ENCODE assay signal across 1 cellular context in genomic region chr1:113003751-113004690, GRCh38.
TF ChIP-seq lines count a peak whose summit lies in the region.

No MANE protein-coding gene starts in this region.

TF ChIP-seq in HepG2, 621 proteins besides CTCF, POLR2A, EP300 and RAD21 (continued from another document and continues in another):
- TF ChIP-seq HNF4G (IDR thresholded peaks at IDR 0.05; ENCODE audit: borderline replicate concordance, low read depth, low read length), result peak; percentile 75
- TF ChIP-seq HNF4G (CRISPR knock-in tag; IDR thresholded peaks at IDR 0.05; ENCODE audit: borderline replicate concordance, low read depth), result 0 out of 2 replicates have a peak, but pooled peaks have one; percentile 27
- TF ChIP-seq DR1 (CRISPR knock-in tag; IDR thresholded peaks at IDR 0.05), result no peak
- no peak for TF ChIP-seq FOXP1 (IDR thresholded peaks at IDR 0.05)
- peak; percentile 87 for TF ChIP-seq FOXP1 (CRISPR knock-in tag; IDR thresholded peaks at IDR 0.05)
- peak; percentile 79 for TF ChIP-seq FOXP4 (CRISPR knock-in tag; IDR thresholded peaks at IDR 0.05)
- TF ChIP-seq SAP130 (CRISPR knock-in tag; IDR thresholded peaks at IDR 0.05; ENCODE audit: low read depth), result peak; percentile 77
- 0 out of 2 replicates have a peak, but pooled peaks have one; percentile 9 for TF ChIP-seq BRD4 (CRISPR knock-in tag; IDR thresholded peaks at IDR 0.05)
- TF ChIP-seq, protein P1, sequence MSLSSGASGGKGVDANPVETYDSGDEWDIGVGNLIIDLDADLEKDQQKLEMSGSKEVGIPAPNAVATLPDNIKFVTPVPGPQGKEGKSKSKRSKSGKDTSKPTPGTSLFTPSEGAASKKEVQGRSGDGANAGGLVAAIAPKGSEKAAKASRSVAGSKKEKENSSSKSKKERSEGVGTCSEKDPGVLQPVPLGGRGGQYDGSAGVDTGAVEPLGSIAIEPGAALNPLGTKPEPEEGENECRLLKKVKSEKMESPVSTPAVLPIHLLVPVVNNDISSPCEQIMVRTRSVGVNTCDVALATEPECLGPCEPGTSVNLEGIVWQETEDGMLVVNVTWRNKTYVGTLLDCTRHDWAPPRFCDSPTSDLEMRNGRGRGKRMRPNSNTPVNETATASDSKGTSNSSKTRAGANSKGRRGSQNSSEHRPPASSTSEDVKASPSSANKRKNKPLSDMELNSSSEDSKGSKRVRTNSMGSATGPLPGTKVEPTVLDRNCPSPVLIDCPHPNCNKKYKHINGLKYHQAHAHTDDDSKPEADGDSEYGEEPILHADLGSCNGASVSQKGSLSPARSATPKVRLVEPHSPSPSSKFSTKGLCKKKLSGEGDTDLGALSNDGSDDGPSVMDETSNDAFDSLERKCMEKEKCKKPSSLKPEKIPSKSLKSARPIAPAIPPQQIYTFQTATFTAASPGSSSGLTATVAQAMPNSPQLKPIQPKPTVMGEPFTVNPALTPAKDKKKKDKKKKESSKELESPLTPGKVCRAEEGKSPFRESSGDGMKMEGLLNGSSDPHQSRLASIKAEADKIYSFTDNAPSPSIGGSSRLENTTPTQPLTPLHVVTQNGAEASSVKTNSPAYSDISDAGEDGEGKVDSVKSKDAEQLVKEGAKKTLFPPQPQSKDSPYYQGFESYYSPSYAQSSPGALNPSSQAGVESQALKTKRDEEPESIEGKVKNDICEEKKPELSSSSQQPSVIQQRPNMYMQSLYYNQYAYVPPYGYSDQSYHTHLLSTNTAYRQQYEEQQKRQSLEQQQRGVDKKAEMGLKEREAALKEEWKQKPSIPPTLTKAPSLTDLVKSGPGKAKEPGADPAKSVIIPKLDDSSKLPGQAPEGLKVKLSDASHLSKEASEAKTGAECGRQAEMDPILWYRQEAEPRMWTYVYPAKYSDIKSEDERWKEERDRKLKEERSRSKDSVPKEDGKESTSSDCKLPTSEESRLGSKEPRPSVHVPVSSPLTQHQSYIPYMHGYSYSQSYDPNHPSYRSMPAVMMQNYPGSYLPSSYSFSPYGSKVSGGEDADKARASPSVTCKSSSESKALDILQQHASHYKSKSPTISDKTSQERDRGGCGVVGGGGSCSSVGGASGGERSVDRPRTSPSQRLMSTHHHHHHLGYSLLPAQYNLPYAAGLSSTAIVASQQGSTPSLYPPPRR (CRISPR knock-in tag; IDR thresholded peaks at IDR 0.05; ENCODE audit: borderline replicate concordance), result 0 out of 2 replicates have a peak, but pooled peaks have one; percentile 26
- peak; percentile 45; the same call in 1 of the 2 replicates for TF ChIP-seq MIXL1 (CRISPR knock-in tag; IDR thresholded peaks at IDR 0.05)
- TF ChIP-seq SALL1 (CRISPR knock-in tag; IDR thresholded peaks at IDR 0.05), result peak; percentile 10
- TF ChIP-seq ZBTB33 (CRISPR knock-in tag; IDR thresholded peaks at IDR 0.05), result peak; percentile 65; the same call in 1 of the 2 replicates
- TF ChIP-seq TOE1 (CRISPR knock-in tag; IDR thresholded peaks at IDR 0.05), result no peak
- peak; percentile 29; the same call in 1 of the 2 replicates for TF ChIP-seq ERF (CRISPR knock-in tag; IDR thresholded peaks at IDR 0.05)
- TF ChIP-seq GFI1 (CRISPR knock-in tag; IDR thresholded peaks at IDR 0.05; ENCODE audit: borderline replicate concordance), result peak; percentile 66; the same call in 1 of the 2 replicates
- TF ChIP-seq POGZ (CRISPR knock-in tag; IDR thresholded peaks at IDR 0.05), result peak; percentile 16; the same call in 1 of the 2 replicates
- no peak for TF ChIP-seq ZNF749 (CRISPR knock-in tag; IDR thresholded peaks at IDR 0.05; ENCODE audit: borderline replicate concordance)
- TF ChIP-seq DNMT1 (CRISPR knock-in tag; IDR thresholded peaks at IDR 0.05), result no peak
- no peak for TF ChIP-seq ARHGAP35 (CRISPR knock-in tag; IDR thresholded peaks at IDR 0.05; ENCODE audit: borderline replicate concordance)
- peak; percentile 8 for TF ChIP-seq ZEB1 (IDR thresholded peaks at IDR 0.05; ENCODE audit: insufficient replicate concordance, low read depth)
- peak; percentile 100 for TF ChIP-seq RXRB (CRISPR knock-in tag; IDR thresholded peaks at IDR 0.05; ENCODE audit: borderline replicate concordance)
- TF ChIP-seq, protein P2, sequence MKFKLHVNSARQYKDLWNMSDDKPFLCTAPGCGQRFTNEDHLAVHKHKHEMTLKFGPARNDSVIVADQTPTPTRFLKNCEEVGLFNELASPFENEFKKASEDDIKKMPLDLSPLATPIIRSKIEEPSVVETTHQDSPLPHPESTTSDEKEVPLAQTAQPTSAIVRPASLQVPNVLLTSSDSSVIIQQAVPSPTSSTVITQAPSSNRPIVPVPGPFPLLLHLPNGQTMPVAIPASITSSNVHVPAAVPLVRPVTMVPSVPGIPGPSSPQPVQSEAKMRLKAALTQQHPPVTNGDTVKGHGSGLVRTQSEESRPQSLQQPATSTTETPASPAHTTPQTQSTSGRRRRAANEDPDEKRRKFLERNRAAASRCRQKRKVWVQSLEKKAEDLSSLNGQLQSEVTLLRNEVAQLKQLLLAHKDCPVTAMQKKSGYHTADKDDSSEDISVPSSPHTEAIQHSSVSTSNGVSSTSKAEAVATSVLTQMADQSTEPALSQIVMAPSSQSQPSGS (CRISPR knock-in tag; IDR thresholded peaks at IDR 0.05), result 0 out of 2 replicates have a peak, but pooled peaks have one; percentile 21
- TF ChIP-seq NR2F1 (CRISPR knock-in tag; IDR thresholded peaks at IDR 0.05), result peak; percentile 66
- TF ChIP-seq NFKB2 (CRISPR knock-in tag; IDR thresholded peaks at IDR 0.05; ENCODE audit: borderline replicate concordance), result no peak
- TF ChIP-seq NCOR1 (IDR thresholded peaks at IDR 0.05; ENCODE audit: borderline replicate concordance, low read length), result peak; percentile 95
- no peak for TF ChIP-seq ZFY (CRISPR knock-in tag; IDR thresholded peaks at IDR 0.05)
- no peak for TF ChIP-seq ZNF44 (CRISPR knock-in tag; IDR thresholded peaks at IDR 0.05)
- TF ChIP-seq HNF1B (CRISPR knock-in tag; IDR thresholded peaks at IDR 0.05), result no peak
- TF ChIP-seq NPAS2 (CRISPR knock-in tag; IDR thresholded peaks at IDR 0.05; ENCODE audit: borderline replicate concordance), result no peak
- TF ChIP-seq ZNF670 (CRISPR knock-in tag; IDR thresholded peaks at IDR 0.05; ENCODE audit: borderline replicate concordance), result peak; percentile 44; the same call in 1 of the 2 replicates
- peak; percentile 47; the same call in 1 of the 2 replicates for TF ChIP-seq FOXO1 (CRISPR knock-in tag; IDR thresholded peaks at IDR 0.05)
- peak; percentile 91; the same call in 1 of the 2 replicates for TF ChIP-seq FOXK1 (CRISPR knock-in tag; IDR thresholded peaks at IDR 0.05; ENCODE audit: borderline replicate concordance, low read depth)
- TF ChIP-seq GATAD1 (CRISPR knock-in tag; IDR thresholded peaks at IDR 0.05), result no peak
- TF ChIP-seq ZNF577 (CRISPR knock-in tag; IDR thresholded peaks at IDR 0.05; ENCODE audit: borderline replicate concordance, low read depth), result no peak
- TF ChIP-seq KDM6A (CRISPR knock-in tag; IDR thresholded peaks at IDR 0.05; ENCODE audit: low read depth), result peak; percentile 92
- no peak for TF ChIP-seq ZNF883 (CRISPR knock-in tag; IDR thresholded peaks at IDR 0.05; ENCODE audit: not compliant biosample characterization)
- no peak for TF ChIP-seq HES4 (CRISPR knock-in tag; IDR thresholded peaks at IDR 0.05; ENCODE audit: borderline replicate concordance)
- peak; percentile 85 for TF ChIP-seq NR2C2 (CRISPR knock-in tag; IDR thresholded peaks at IDR 0.05; ENCODE audit: borderline replicate concordance)
- no peak for TF ChIP-seq RNF2 (conservative IDR thresholded peaks at IDR 0.05; ENCODE audit: low read depth)
- no peak for TF ChIP-seq IRF2 (CRISPR knock-in tag; IDR thresholded peaks at IDR 0.05)
- TF ChIP-seq PAXIP1 (CRISPR knock-in tag; conservative IDR thresholded peaks at IDR 0.05), result peak; percentile 98
- TF ChIP-seq SIX4 (CRISPR knock-in tag; IDR thresholded peaks at IDR 0.05), result peak; percentile 91
- no peak for TF ChIP-seq FOXA1 (IDR thresholded peaks at IDR 0.05)
- peak; percentile 24; the same call in 1 of the 2 replicates for TF ChIP-seq FOXA1 (CRISPR knock-in tag; IDR thresholded peaks at IDR 0.05)
- no peak; the same call in 1 of the 2 replicates for TF ChIP-seq RORA (CRISPR knock-in tag; IDR thresholded peaks at IDR 0.05)
- 0 out of 2 replicates have a peak, but pooled peaks have one; percentile 15 for TF ChIP-seq ZSCAN25 (CRISPR knock-in tag; IDR thresholded peaks at IDR 0.05)
- peak; percentile 86 for TF ChIP-seq NFIC (IDR thresholded peaks at IDR 0.05; ENCODE audit: low read length)
- TF ChIP-seq, protein P3, sequence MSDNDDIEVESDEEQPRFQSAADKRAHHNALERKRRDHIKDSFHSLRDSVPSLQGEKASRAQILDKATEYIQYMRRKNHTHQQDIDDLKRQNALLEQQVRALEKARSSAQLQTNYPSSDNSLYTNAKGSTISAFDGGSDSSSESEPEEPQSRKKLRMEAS (IDR thresholded peaks at IDR 0.05), result peak; percentile 33; the same call in 1 of the 2 replicates
- no peak for TF ChIP-seq ZSCAN20 (CRISPR knock-in tag; IDR thresholded peaks at IDR 0.05; ENCODE audit: borderline replicate concordance)
- peak; percentile 71; the same call in 1 of the 2 replicates for TF ChIP-seq PATZ1 (CRISPR knock-in tag; IDR thresholded peaks at IDR 0.05)
- peak; percentile 97 for TF ChIP-seq BCL6 (CRISPR knock-in tag; IDR thresholded peaks at IDR 0.05)
- TF ChIP-seq DPF2 (CRISPR knock-in tag; IDR thresholded peaks at IDR 0.05; ENCODE audit: borderline replicate concordance, low read depth), result peak; percentile 46; the same call in 1 of the 2 replicates
